In the genomic region with DNA sequence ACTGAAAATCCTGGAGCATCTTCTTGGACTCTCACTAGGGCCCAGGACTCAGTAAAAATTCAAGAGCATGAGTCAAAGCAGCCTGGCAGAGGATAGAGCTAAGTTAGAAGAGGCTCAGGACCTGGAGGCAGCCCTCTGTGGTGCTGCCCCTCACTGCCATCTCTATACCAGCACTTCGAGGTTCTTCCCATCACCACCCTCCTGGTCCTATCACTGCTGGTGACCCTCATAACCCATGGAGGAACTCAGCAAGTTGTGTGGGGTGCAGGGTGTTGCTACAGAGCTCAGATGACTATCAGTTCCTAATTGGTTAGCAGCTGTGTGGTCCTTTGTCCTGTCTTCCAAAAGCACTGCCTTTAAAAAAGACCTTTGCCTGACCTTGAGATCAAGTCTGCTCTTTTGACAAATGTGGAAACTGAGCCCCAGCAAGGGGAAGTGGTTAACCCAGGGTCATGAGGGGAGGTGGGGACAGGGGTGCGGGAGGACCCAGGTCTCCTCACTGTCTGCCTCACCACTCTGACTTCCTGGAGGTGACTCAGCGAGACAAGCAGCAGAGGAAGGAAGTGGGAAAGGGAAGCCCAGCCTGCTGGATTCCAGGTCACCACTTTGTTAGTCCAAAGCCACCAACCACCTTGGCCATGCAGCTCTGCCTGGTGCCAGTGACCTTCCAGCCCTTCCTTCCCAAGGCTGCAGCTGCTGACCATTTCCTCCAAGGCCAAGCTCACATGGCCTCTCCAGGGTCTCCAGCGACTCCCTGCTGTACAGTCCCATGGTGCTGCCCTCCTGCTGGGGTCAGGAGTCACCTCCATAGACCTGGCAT, we compare ENCODE assay signal across 9 cellular contexts.
A peak's percentile ranks its signal among the peaks of the same experiment; 100 is the strongest.
DNase-seq lines count a peak whose midpoint lies in the region; ATAC-seq, FAIRE-seq and TF ChIP-seq lines count a peak whose summit lies in the region.
"Had no signal": no experiment of that assay in that cellular context is flagged by ENCODE, and none has a peak within 500 bp of the region (broad histone marks: within the 10 kb centered on the region; RNA-seq: fewer than 3 reads in every experiment).

No MANE protein-coding gene starts in this region.

- H3K27me3 Mint-ChIP-seq in effector memory CD8-positive, alpha-beta T cell: no peaks in the 10 kb centered on the region
- H3K27me3 Mint-ChIP-seq in chondrocyte (ENCODE audit: low read depth): peaks cover 2% of the 10 kb centered on the region

- H3K36me3 ChIP-seq in liver (ENCODE audit: control insufficient read depth in 4 of 4, insufficient read depth in 3 of 4, low read depth in 1 of 4, low read length in 3 of 4) (no peaks in the 10 kb centered on the region), HepG2 (replicated peaks in 1 of 2; ENCODE audit: control insufficient read depth in 1 of 2, insufficient read depth in 2 of 2, low read length in 2 of 2) (no peaks in the 10 kb centered on the region), Peyer's patch (no peaks in the 10 kb centered on the region), upper lobe of right lung (no peaks in the 10 kb centered on the region)

- no peak overlapping the region for H2AFZ ChIP-seq in HepG2 (ENCODE audit: low read length)

- TF ChIP-seq EP300 in HepG2 (IDR thresholded peaks at IDR 0.05; ENCODE audit: low read depth in 2 of 2, low read length in 2 of 2) (no peak), HepG2 (CRISPR knock-in tag; IDR thresholded peaks at IDR 0.05; ENCODE audit: borderline replicate concordance) (no peak)

- H4K20me1 ChIP-seq in HepG2 (ENCODE audit: insufficient read depth, low read length): no peaks in the 10 kb centered on the region

- ATAC-seq in HepG2 (no peak), upper lobe of right lung (peak; percentile 65)
- peak; percentile 75 for ATAC-seq in effector memory CD8-positive, alpha-beta T cell (replicated peaks)
- ATAC-seq: body of pancreas had no signal

- in situ Hi-C loops in HepG2 (cut with HindIII; ENCODE audit: extremely low pct_ligation_motif_present, low pct_unique_long_range_greater_than_20kb): no loop called here

- H3K4me1 ChIP-seq in liver (ENCODE audit: control insufficient read depth in 4 of 4, insufficient read depth in 4 of 4, low read length in 3 of 4) (peaks cover 0 to 7% (median 0%) of the 10 kb centered on the region in 4 donors), HepG2 (ENCODE audit: insufficient read depth, low read length) (no peaks in the 10 kb centered on the region), Peyer's patch (peaks cover 0 to 12% (median 7%) of the 10 kb centered on the region in 4 donors), upper lobe of right lung (peaks cover 15% of the 10 kb centered on the region)
- H3K4me1 ChIP-seq: body of pancreas had no signal

- H3K79me2 ChIP-seq in HepG2 (ENCODE audit: insufficient read depth, low read length): no peaks in the 10 kb centered on the region

- no peak for FAIRE-seq in HepG2 (lab: Jason Lieb, UNC)

- H3K27ac ChIP-seq in liver (ENCODE audit: low read depth in 1 of 2, low read length in 2 of 2): no peak overlapping the region
- no peak overlapping the region for H3K27ac ChIP-seq in HepG2 (ENCODE audit: extremely low read length, insufficient read depth, low read length)
- no peak overlapping the region for H3K27ac ChIP-seq in Peyer's patch
- H3K27ac ChIP-seq in upper lobe of right lung: no peak overlapping the region
- H3K27ac ChIP-seq: body of pancreas had no signal

- H3K27me3 ChIP-seq in liver (ENCODE audit: control insufficient read depth in 4 of 4, insufficient read depth in 4 of 4, low read length in 3 of 4) (no peaks in the 10 kb centered on the region), HepG2 (ENCODE audit: control insufficient read depth in 1 of 2, insufficient read depth in 2 of 2, low read length in 2 of 2) (peaks cover 2 to 7% of the 10 kb centered on the region in 2 experiments; a peak in 2 of 5 replicates), Peyer's patch (no peaks in the 10 kb centered on the region), upper lobe of right lung (no peaks in the 10 kb centered on the region)
- H3K27me3 ChIP-seq: body of pancreas had no signal

- TF ChIP-seq RAD21 in liver (IDR thresholded peaks at IDR 0.05) (no peak), HepG2 (CRISPR knock-in tag; IDR thresholded peaks at IDR 0.05) (no peak)

- no TSS peak for BruUV-seq in HepG2 (replicated peaks; lab: Mats Ljungman, UMichigan)

- TF ChIP-seq CTCF in liver (IDR thresholded peaks at IDR 0.05; ENCODE audit: low read depth, low read length, missing input control) (no peak), HepG2 (CRISPR knock-in tag; IDR thresholded peaks at IDR 0.05) (no peak), Peyer's patch (IDR thresholded peaks at IDR 0.05) (no peak), upper lobe of right lung (IDR thresholded peaks at IDR 0.05) (no peak), chondrocyte (IDR thresholded peaks at IDR 0.05) (no peak)

- peak overlapping the region; percentile 55 to 72 for H3K4me3 Mint-ChIP-seq in effector memory CD8-positive, alpha-beta T cell
- H3K4me3 Mint-ChIP-seq in chondrocyte (ENCODE audit: unreplicated experiment): no peak overlapping the region

- H3K9me3 Mint-ChIP-seq in effector memory CD8-positive, alpha-beta T cell: no peaks in the 10 kb centered on the region
- no peaks in the 10 kb centered on the region for H3K9me3 Mint-ChIP-seq in chondrocyte (ENCODE audit: low read depth)

- WGBS in liver: 60% methylated on average over 4 of the region's 4 CpGs
- WGBS in HepG2 (ENCODE audit: low lambda C conversion rate): 0% methylated on average over 2 of the region's 4 CpGs

- intact Hi-C loops in HepG2 (cut with micrococcal nuclease; ENCODE audit: unreplicated experiment): no loop called here
- intact Hi-C loops in upper lobe of right lung (cut with DNase I): no loop called here

- CTCF ChIA-PET in HepG2 (lab: Yijun Ruan, JAX; ENCODE audit: low intra/inter-chr PET ratio, low total read pairs): no interaction called here

- peaks cover 5% of the 10 kb centered on the region for H3K36me3 Mint-ChIP-seq in effector memory CD8-positive, alpha-beta T cell (ENCODE audit: insufficient read depth)
- no peaks in the 10 kb centered on the region for H3K36me3 Mint-ChIP-seq in chondrocyte (ENCODE audit: low read depth)

- H3K4me1 Mint-ChIP-seq in effector memory CD8-positive, alpha-beta T cell (ENCODE audit: low read depth in 2 of 2): peaks cover 76 to 84% of the 10 kb centered on the region in 2 donors
- H3K4me1 Mint-ChIP-seq in chondrocyte (ENCODE audit: low read depth): peaks cover 6% of the 10 kb centered on the region

- no peak for TF ChIP-seq POLR2A in HepG2 (IDR thresholded peaks at IDR 0.05; ENCODE audit: insufficient read depth in 1 of 2, low read depth in 2 of 2, low read length in 2 of 2)
- TF ChIP-seq POLR2A in Peyer's patch (IDR thresholded peaks at IDR 0.05): no peak

- peak overlapping the region; percentile 74 to 83 for H3K27ac Mint-ChIP-seq in effector memory CD8-positive, alpha-beta T cell
- H3K27ac Mint-ChIP-seq in chondrocyte (ENCODE audit: unreplicated experiment): no peak overlapping the region

- H3K9ac ChIP-seq in liver (ENCODE audit: low read depth in 1 of 2, low read length in 2 of 2) (no peak overlapping the region), HepG2 (ENCODE audit: insufficient read depth, low read depth, low read length) (no peak overlapping the region)

- H3K4me2 ChIP-seq in HepG2 (ENCODE audit: low read depth, low read length): no peak overlapping the region

- H3K4me3 ChIP-seq in liver (ENCODE audit: low read depth in 1 of 3, low read length in 3 of 3) (no peak overlapping the region), HepG2 (replicated peaks in 1 of 3; ENCODE audit: insufficient read depth in 1 of 3, low read depth in 2 of 3, low read length in 3 of 3) (no peak overlapping the region), Peyer's patch (no peak overlapping the region), upper lobe of right lung (no peak overlapping the region)
- H3K4me3 ChIP-seq: body of pancreas had no signal

- POLR2A ChIA-PET in HepG2 (lab: Yijun Ruan, JAX): no interaction called here

- no peaks in the 10 kb centered on the region for H3K9me3 ChIP-seq in liver (ENCODE audit: control insufficient read depth in 4 of 4, low read length in 3 of 4)
- no peaks in the 10 kb centered on the region for H3K9me3 ChIP-seq in HepG2 (ENCODE audit: low read length)
- H3K9me3 ChIP-seq in Peyer's patch: no peaks in the 10 kb centered on the region
- no peaks in the 10 kb centered on the region for H3K9me3 ChIP-seq in upper lobe of right lung
- H3K9me3 ChIP-seq: body of pancreas had no signal

- DNase-seq in HepG2 (ENCODE audit: low spot score): no peak
- peak in 2 of 3 donors; percentile 30 to 64 for DNase-seq in Peyer's patch
- no peak for DNase-seq in effector memory CD8-positive, alpha-beta T cell
- DNase-seq in upper lobe of right lung: peak; percentile 63
- no peak for DNase-seq in mesenteric fat pad (ENCODE audit: low spot score)
- DNase-seq in NCI-H1105 treated with DMSO at 0.1 percent for 48 hours (lab: John Stamatoyannopoulos, UW): no peak
- no peak for DNase-seq in chondrocyte (ENCODE audit: low spot score)

TF ChIP-seq in HepG2, 621 proteins besides CTCF, POLR2A, EP300 and RAD21 (continues in another document):
- TF ChIP-seq ZNF501 (CRISPR knock-in tag; IDR thresholded peaks at IDR 0.05): no peak
- no peak for TF ChIP-seq CBX2 (IDR thresholded peaks at IDR 0.05; ENCODE audit: low read depth, low read length)
- no peak for TF ChIP-seq CBX2 (CRISPR knock-in tag; IDR thresholded peaks at IDR 0.05; ENCODE audit: low read depth)
- TF ChIP-seq, protein P1, sequence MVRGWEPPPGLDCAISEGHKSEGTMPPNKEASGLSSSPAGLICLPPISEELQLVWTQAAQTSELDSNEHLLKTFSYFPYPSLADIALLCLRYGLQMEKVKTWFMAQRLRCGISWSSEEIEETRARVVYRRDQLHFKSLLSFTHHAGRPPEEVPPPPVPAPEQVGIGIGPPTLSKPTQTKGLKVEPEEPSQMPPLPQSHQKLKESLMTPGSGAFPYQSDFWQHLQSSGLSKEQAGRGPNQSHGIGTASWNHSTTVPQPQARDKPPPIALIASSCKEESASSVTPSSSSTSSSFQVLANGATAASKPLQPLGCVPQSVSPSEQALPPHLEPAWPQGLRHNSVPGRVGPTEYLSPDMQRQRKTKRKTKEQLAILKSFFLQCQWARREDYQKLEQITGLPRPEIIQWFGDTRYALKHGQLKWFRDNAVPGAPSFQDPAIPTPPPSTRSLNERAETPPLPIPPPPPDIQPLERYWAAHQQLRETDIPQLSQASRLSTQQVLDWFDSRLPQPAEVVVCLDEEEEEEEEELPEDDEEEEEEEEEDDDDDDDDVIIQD (CRISPR knock-in tag; IDR thresholded peaks at IDR 0.05; ENCODE audit: low read depth): no peak

Comparison
In these comparisons a context has a peak if more than half of its experiments do, and no peak if none do; other contexts are left out.
1. DNase-seq: peak in Peyer's patch (2 of 3) and upper lobe of right lung (single experiment); none in HepG2 (single experiment), effector memory CD8-positive, alpha-beta T cell (0 of 3), mesenteric fat pad (single experiment), NCI-H1105 treated with DMSO at 0.1 percent for 48 hours (single experiment) and chondrocyte (single experiment).